22 cellular contexts compared by ENCODE assay signal in genomic region chr3:109943181-109943580, GRCh38.
A peak's percentile ranks its signal among the peaks of the same experiment; 100 is the strongest.
DNase-seq lines count a peak whose midpoint lies in the region; ATAC-seq, FAIRE-seq and TF ChIP-seq lines count a peak whose summit lies in the region.
"Had no signal": no experiment of that assay in that cellular context is flagged by ENCODE, and none has a peak within 500 bp of the region (broad histone marks: within the 10 kb centered on the region; RNA-seq: fewer than 3 reads in every experiment).

No MANE protein-coding gene starts in this region.

- no peak for TF ChIP-seq POLR2A in sigmoid colon (IDR thresholded peaks at IDR 0.05)

- no peaks in the 10 kb centered on the region for H3K36me3 ChIP-seq in smooth muscle cell (ENCODE audit: low read depth)
- H3K36me3 ChIP-seq in sigmoid colon: no peaks in the 10 kb centered on the region
- H3K36me3 ChIP-seq: HAP-1 had no signal

- no peak overlapping the region for H3K4me3 ChIP-seq in fibroblast of mammary gland (ENCODE audit: control insufficient read depth, low read depth, low read length)
- H3K4me3 ChIP-seq in smooth muscle cell: no peak overlapping the region
- H3K4me3 ChIP-seq in sigmoid colon: no peak overlapping the region
- H3K4me3 ChIP-seq: HAP-1 had no signal

- H4K20me1 ChIP-seq in smooth muscle cell (ENCODE audit: low read depth): no peaks in the 10 kb centered on the region

- no peaks in the 10 kb centered on the region for H3F3A ChIP-seq in smooth muscle cell (ENCODE audit: low read depth)

- WGBS in smooth muscle cell (ENCODE audit: low lambda C conversion rate): 84% methylated on average over 3 of the region's 3 CpGs
- 90 to 91% methylated on average over 3 of the region's 3 CpGs for WGBS in sigmoid colon, 2 donors

- intact Hi-C loops in sigmoid colon (cut with DNase I): no loop called here

- ATAC-seq in GM21528 (IDR thresholded peaks at IDR 0.05; ENCODE audit: low FRiP score, unreplicated experiment) (no peak), GM19395 (IDR thresholded peaks at IDR 0.05; ENCODE audit: unreplicated experiment) (no peak)
- ATAC-seq: Right ventricle myocardium inferior had no signal

- no peak for TF ChIP-seq EP300 in sigmoid colon (IDR thresholded peaks at IDR 0.05)

- no peaks in the 10 kb centered on the region for H3K9me3 ChIP-seq in smooth muscle cell (replicated peaks; ENCODE audit: low read depth)
- no peaks in the 10 kb centered on the region for H3K9me3 ChIP-seq in sigmoid colon
- H3K9me3 ChIP-seq: HAP-1 had no signal

- H3K4me1 ChIP-seq in smooth muscle cell (ENCODE audit: low read depth) (no peaks in the 10 kb centered on the region), sigmoid colon (no peaks in the 10 kb centered on the region)
- H3K4me1 ChIP-seq: HAP-1 had no signal

- no peaks in the 10 kb centered on the region for H3K79me2 ChIP-seq in smooth muscle cell (ENCODE audit: low read depth)

- H2AFZ ChIP-seq in smooth muscle cell (ENCODE audit: low read depth): peak overlapping the region; percentile 27

- no peak overlapping the region for H3K9ac ChIP-seq in smooth muscle cell (ENCODE audit: low read depth)

- H3K27ac ChIP-seq in smooth muscle cell (ENCODE audit: low read depth): no peak overlapping the region
- no peak overlapping the region for H3K27ac ChIP-seq in sigmoid colon

- TF ChIP-seq CTCF in fibroblast of mammary gland (conservative IDR thresholded peaks at IDR 0.05; ENCODE audit: control insufficient read depth, insufficient read depth, low read depth, low read length) (no peak), smooth muscle cell (IDR thresholded peaks at IDR 0.05; ENCODE audit: borderline replicate concordance, insufficient read depth, poor library complexity, severe bottlenecking) (no peak), sigmoid colon (IDR thresholded peaks at IDR 0.05) (no peak)

- DNase-seq in AG20443 (ENCODE audit: low spot score): peak; percentile 19
- no peak for DNase-seq in HTR-8/SVneo (ENCODE audit: insufficient read length, low spot score)
- peak; percentile 83 for DNase-seq in fibroblast of mammary gland (ENCODE audit: low read depth)
- DNase-seq in smooth muscle cell (lab: John Stamatoyannopoulos, UW; ENCODE audit: unreplicated experiment): no peak
- DNase-seq in sigmoid colon: no peak
- DNase-seq: DMS53, EL, GF-D8, Kasumi-1, NCI-H1417, NCI-H1694 treated with DMSO at 0.1 percent for 48 hours, NCI-H2081 treated with DMSO at 0.1 percent for 48 hours, NCI-H2171 treated with DMSO at 0.1 percent for 48 hours, NCI-H446, NCI-H526, OCI-M1, SW 1271 had no signal

- no peak overlapping the region for H3K4me2 ChIP-seq in smooth muscle cell

- no peaks in the 10 kb centered on the region for H3K27me3 ChIP-seq in smooth muscle cell (ENCODE audit: low read depth)
- no peaks in the 10 kb centered on the region for H3K27me3 ChIP-seq in sigmoid colon

- peak; percentile 9 for FAIRE-seq in HTR-8/SVneo (lab: Jason Lieb, UNC)
- FAIRE-seq: D721Med had no signal

Comparison
In these comparisons a context has a peak if more than half of its experiments do, and no peak if none do; other contexts are left out.
1. DNase-seq: peak in AG20443 (single experiment) and fibroblast of mammary gland (single experiment); none in HTR-8/SVneo (single experiment), smooth muscle cell (single experiment) and sigmoid colon (single experiment).